1 cellular context compared by ENCODE assay signal in the genomic region with DNA sequence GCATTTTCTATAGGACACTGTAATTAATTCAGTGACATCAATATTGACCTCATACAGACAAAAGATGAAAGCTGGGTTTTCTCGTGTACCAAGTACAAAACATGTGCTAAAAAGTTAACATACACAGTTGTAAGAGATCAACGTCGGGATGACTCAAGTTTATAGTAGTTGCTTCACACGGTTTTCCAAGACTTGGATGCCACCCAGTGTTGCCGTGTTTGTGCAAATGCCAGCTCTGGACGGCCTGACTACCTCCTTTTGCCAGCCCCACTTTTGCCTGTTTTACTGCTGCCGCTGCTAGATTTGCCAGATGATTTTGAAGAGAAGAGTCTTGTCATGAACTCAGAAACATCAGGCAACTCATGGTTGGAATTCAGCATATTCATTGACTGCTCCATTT.
TF ChIP-seq lines count a peak whose summit lies in the region.

No MANE protein-coding gene starts in this region.

TF ChIP-seq in WTC11, 78 proteins besides CTCF, POLR2A, EP300 and RAD21 (continued from another document):
- TF ChIP-seq, protein P1, sequence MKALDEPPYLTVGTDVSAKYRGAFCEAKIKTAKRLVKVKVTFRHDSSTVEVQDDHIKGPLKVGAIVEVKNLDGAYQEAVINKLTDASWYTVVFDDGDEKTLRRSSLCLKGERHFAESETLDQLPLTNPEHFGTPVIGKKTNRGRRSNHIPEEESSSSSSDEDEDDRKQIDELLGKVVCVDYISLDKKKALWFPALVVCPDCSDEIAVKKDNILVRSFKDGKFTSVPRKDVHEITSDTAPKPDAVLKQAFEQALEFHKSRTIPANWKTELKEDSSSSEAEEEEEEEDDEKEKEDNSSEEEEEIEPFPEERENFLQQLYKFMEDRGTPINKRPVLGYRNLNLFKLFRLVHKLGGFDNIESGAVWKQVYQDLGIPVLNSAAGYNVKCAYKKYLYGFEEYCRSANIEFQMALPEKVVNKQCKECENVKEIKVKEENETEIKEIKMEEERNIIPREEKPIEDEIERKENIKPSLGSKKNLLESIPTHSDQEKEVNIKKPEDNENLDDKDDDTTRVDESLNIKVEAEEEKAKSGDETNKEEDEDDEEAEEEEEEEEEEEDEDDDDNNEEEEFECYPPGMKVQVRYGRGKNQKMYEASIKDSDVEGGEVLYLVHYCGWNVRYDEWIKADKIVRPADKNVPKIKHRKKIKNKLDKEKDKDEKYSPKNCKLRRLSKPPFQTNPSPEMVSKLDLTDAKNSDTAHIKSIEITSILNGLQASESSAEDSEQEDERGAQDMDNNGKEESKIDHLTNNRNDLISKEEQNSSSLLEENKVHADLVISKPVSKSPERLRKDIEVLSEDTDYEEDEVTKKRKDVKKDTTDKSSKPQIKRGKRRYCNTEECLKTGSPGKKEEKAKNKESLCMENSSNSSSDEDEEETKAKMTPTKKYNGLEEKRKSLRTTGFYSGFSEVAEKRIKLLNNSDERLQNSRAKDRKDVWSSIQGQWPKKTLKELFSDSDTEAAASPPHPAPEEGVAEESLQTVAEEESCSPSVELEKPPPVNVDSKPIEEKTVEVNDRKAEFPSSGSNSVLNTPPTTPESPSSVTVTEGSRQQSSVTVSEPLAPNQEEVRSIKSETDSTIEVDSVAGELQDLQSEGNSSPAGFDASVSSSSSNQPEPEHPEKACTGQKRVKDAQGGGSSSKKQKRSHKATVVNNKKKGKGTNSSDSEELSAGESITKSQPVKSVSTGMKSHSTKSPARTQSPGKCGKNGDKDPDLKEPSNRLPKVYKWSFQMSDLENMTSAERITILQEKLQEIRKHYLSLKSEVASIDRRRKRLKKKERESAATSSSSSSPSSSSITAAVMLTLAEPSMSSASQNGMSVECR (CRISPR knock-in tag; IDR thresholded peaks at IDR 0.05; ENCODE audit: borderline replicate concordance): no peak
- TF ChIP-seq USF2 (CRISPR knock-in tag; IDR thresholded peaks at IDR 0.05) (no peak), TEAD4 (CRISPR knock-in tag; IDR thresholded peaks at IDR 0.05) (no peak)
